11 cellular contexts compared by ENCODE assay signal in genomic region chr6:15783484-15783883, GRCh38.
"Had no signal": no experiment of that assay in that cellular context is flagged by ENCODE, and none has a peak within 500 bp of the region (broad histone marks: within the 10 kb centered on the region; RNA-seq: fewer than 3 reads in every experiment).

No MANE protein-coding gene starts in this region.

- H3K36me3 ChIP-seq: HAP-1 had no signal

- H3K4me1 ChIP-seq: HAP-1 had no signal

- FAIRE-seq: H1, H54 had no signal

- DNase-seq: GM23248, GOT3, H7, H9, HCEC 1CT, HFFc6 had no signal

- ATAC-seq: GM23338, HCT116 had no signal

- H3K9me3 ChIP-seq: HAP-1 had no signal

- H3K4me3 ChIP-seq: GM23248, GM23338, HAP-1 had no signal

- H3K27ac ChIP-seq: GM23248 had no signal
